In the genomic region with DNA sequence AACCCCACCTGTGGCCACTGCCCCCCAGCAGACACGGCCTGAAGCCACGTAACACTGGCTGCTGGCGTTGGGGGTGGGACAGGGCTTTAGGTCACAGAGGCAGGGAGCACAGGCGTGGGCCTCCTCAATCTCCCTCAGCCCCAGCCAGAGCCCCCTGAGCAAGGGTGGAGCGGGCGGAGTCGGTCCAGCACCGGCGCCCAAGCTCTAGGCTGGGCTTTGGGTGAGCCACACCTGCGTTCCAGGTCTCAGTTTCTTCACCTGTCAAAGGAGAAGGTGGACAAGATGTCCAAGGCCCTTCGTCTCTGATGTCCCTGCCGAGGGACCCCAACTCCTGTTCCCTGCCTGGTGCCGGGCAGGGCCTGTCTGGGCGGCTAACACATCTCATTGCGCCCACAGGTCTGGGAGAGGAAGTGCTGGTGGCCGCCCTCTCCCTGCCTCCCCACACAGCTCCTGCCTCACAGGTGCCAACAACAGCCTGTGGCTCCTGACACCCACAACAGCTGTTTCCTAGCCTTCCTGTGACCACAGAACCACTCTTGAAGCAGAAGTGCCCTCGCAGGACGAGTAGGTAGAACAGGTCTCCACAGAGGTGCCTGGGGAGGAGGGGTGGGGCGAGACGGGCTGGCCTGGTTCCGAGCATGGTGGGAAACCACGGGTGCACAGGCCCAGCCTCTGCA, we compare ENCODE assay signal across 13 cellular contexts. TPM values are rescaled to one million over a fixed set of nuclear protein-coding genes. Genes with fewer than 3 reads are reported as not detected.
A peak's percentile ranks its signal among the peaks of the same experiment; 100 is the strongest.
DNase-seq lines count a peak whose midpoint lies in the region; ATAC-seq, FAIRE-seq and TF ChIP-seq lines count a peak whose summit lies in the region.
"Had no signal": no experiment of that assay in that cellular context is flagged by ENCODE, and none has a peak within 500 bp of the region (broad histone marks: within the 10 kb centered on the region; RNA-seq: fewer than 3 reads in every experiment).

No MANE protein-coding gene starts in this region.

- peak; percentile 64 for DNase-seq in activated CD8-positive, alpha-beta memory T cell treated with anti-CD3 and anti-CD28 coated beads, Interleukin-2, amount 10 ng/mL, durations not matched to agents 7 days and 5 days
- DNase-seq in activated CD8-positive, alpha-beta memory T cell treated with anti-CD3 and anti-CD28 coated beads for 24 hours, result no peak
- DNase-seq in activated naive CD8-positive, alpha-beta T cell treated with anti-CD3 and anti-CD28 coated beads, Interleukin-2, amount 50 U/mL, for 24 hours, result no peak
- peak; percentile 31 for DNase-seq in stimulated activated naive B cell treated with anti-CD40 and anti-IgM and Interleukin-4, amounts not matched to agents 10 μg/mL and 1 μg/mL and 100 μg/mL, for 72 hours
- DNase-seq in iPS-NIHi11 (ENCODE audit: low spot score) (no peak), D721Med (ENCODE audit: insufficient read length, low spot score) (no peak)
- no peak for DNase-seq in stimulated activated CD4-positive, alpha-beta T cell treated with anti-CD3 and anti-CD28 coated beads, Interleukin-4, amount 100 ng/mL, for 24 hours
- DNase-seq: foreskin melanocyte, KG1, NCI-H226, retina had no signal

- peak; percentile 48 for ATAC-seq in activated CD8-positive, alpha-beta memory T cell treated with anti-CD3 and anti-CD28 coated beads, Interleukin-2, amount 10 ng/mL, durations not matched to agents 7 days and 5 days
- peak; percentile 37 for ATAC-seq in activated naive CD8-positive, alpha-beta T cell treated with anti-CD3 and anti-CD28 coated beads, Interleukin-2, amount 50 U/mL, for 24 hours
- ATAC-seq in stimulated activated naive B cell treated with anti-CD40 and anti-IgM and Interleukin-4, amounts not matched to agents 10 μg/mL and 1 μg/mL and 100 μg/mL, for 72 hours (replicated peaks), result peak; percentile 90 to 91

- H3K27me3 Mint-ChIP-seq in activated CD8-positive, alpha-beta memory T cell treated with anti-CD3 and anti-CD28 coated beads, Interleukin-2, amount 10 ng/mL, durations not matched to agents 7 days and 5 days, result no peaks in the 10 kb centered on the region
- no peaks in the 10 kb centered on the region for H3K27me3 Mint-ChIP-seq in IgD-negative memory B cell
- no peaks in the 10 kb centered on the region for H3K27me3 Mint-ChIP-seq in activated naive CD8-positive, alpha-beta T cell treated with anti-CD3 and anti-CD28 coated beads, Interleukin-2, amount 50 U/mL, for 24 hours
- no peaks in the 10 kb centered on the region for H3K27me3 Mint-ChIP-seq in stimulated activated naive B cell treated with anti-CD40 and anti-IgM and Interleukin-4, amounts not matched to agents 10 μg/mL and 1 μg/mL and 100 μg/mL, for 72 hours

- FAIRE-seq in D721Med (lab: Jason Lieb, UNC), result no peak

- no peak for TF ChIP-seq CTCF in D721Med (IDR thresholded peaks at IDR 0.05; ENCODE audit: insufficient read depth, missing control alignments)

- H3K4me1 Mint-ChIP-seq in activated CD8-positive, alpha-beta memory T cell treated with anti-CD3 and anti-CD28 coated beads, Interleukin-2, amount 10 ng/mL, durations not matched to agents 7 days and 5 days, result peaks cover 12% of the 10 kb centered on the region
- peaks cover 13 to 24% (median 14%) of the 10 kb centered on the region in 3 donors for H3K4me1 Mint-ChIP-seq in IgD-negative memory B cell
- H3K4me1 Mint-ChIP-seq in activated naive CD8-positive, alpha-beta T cell treated with anti-CD3 and anti-CD28 coated beads, Interleukin-2, amount 50 U/mL, for 24 hours, result peaks cover 19% of the 10 kb centered on the region
- peaks cover 28 to 32% of the 10 kb centered on the region in 2 donors for H3K4me1 Mint-ChIP-seq in stimulated activated naive B cell treated with anti-CD40 and anti-IgM and Interleukin-4, amounts not matched to agents 10 μg/mL and 1 μg/mL and 100 μg/mL, for 72 hours

- H3K4me3 Mint-ChIP-seq in activated CD8-positive, alpha-beta memory T cell treated with anti-CD3 and anti-CD28 coated beads, Interleukin-2, amount 10 ng/mL, durations not matched to agents 7 days and 5 days, result no peak overlapping the region
- peak overlapping the region; percentile 6 to 91 (median 48) for H3K4me3 Mint-ChIP-seq in IgD-negative memory B cell
- no peak overlapping the region for H3K4me3 Mint-ChIP-seq in activated naive CD8-positive, alpha-beta T cell treated with anti-CD3 and anti-CD28 coated beads, Interleukin-2, amount 50 U/mL, for 24 hours
- H3K4me3 Mint-ChIP-seq in stimulated activated naive B cell treated with anti-CD40 and anti-IgM and Interleukin-4, amounts not matched to agents 10 μg/mL and 1 μg/mL and 100 μg/mL, for 72 hours, result peak overlapping the region; percentile 61 to 66

- peaks cover 10% of the 10 kb centered on the region for H3K9me3 Mint-ChIP-seq in activated CD8-positive, alpha-beta memory T cell treated with anti-CD3 and anti-CD28 coated beads, Interleukin-2, amount 10 ng/mL, durations not matched to agents 7 days and 5 days (ENCODE audit: low read depth)
- H3K9me3 Mint-ChIP-seq in IgD-negative memory B cell, result peaks cover 0 to 3% (median 0%) of the 10 kb centered on the region in 3 donors
- H3K9me3 Mint-ChIP-seq in activated naive CD8-positive, alpha-beta T cell treated with anti-CD3 and anti-CD28 coated beads, Interleukin-2, amount 50 U/mL, for 24 hours, result peaks cover 10% of the 10 kb centered on the region
- H3K9me3 Mint-ChIP-seq in stimulated activated naive B cell treated with anti-CD40 and anti-IgM and Interleukin-4, amounts not matched to agents 10 μg/mL and 1 μg/mL and 100 μg/mL, for 72 hours, result peaks cover 7 to 11% of the 10 kb centered on the region in 2 donors

- CTCF ChIA-PET in activated CD8-positive, alpha-beta memory T cell treated with anti-CD3 and anti-CD28 coated beads, Interleukin-2, amount 10 ng/mL, durations not matched to agents 7 days and 5 days (lab: Charles Lee), result interaction anchor here (1.0 kb wide), 1 partner anchor 12 kb away, joined by 3 read pairs; no protein-coding TSS in a partner anchor

- H3K36me3 Mint-ChIP-seq in activated CD8-positive, alpha-beta memory T cell treated with anti-CD3 and anti-CD28 coated beads, Interleukin-2, amount 10 ng/mL, durations not matched to agents 7 days and 5 days, result peaks cover 14% of the 10 kb centered on the region
- H3K36me3 Mint-ChIP-seq in IgD-negative memory B cell, result peaks cover 6% of the 10 kb centered on the region
- H3K36me3 Mint-ChIP-seq in activated naive CD8-positive, alpha-beta T cell treated with anti-CD3 and anti-CD28 coated beads, Interleukin-2, amount 50 U/mL, for 24 hours (ENCODE audit: low read depth), result peaks cover 19% of the 10 kb centered on the region
- H3K36me3 Mint-ChIP-seq in stimulated activated naive B cell treated with anti-CD40 and anti-IgM and Interleukin-4, amounts not matched to agents 10 μg/mL and 1 μg/mL and 100 μg/mL, for 72 hours, result peaks cover 49 to 50% of the 10 kb centered on the region in 2 donors

- no peak overlapping the region for H3K27ac Mint-ChIP-seq in activated CD8-positive, alpha-beta memory T cell treated with anti-CD3 and anti-CD28 coated beads, Interleukin-2, amount 10 ng/mL, durations not matched to agents 7 days and 5 days
- H3K27ac Mint-ChIP-seq in IgD-negative memory B cell, result peak overlapping the region; percentile 56 to 95 (median 80)
- no peak overlapping the region for H3K27ac Mint-ChIP-seq in activated naive CD8-positive, alpha-beta T cell treated with anti-CD3 and anti-CD28 coated beads, Interleukin-2, amount 50 U/mL, for 24 hours
- no peak overlapping the region for H3K27ac Mint-ChIP-seq in stimulated activated naive B cell treated with anti-CD40 and anti-IgM and Interleukin-4, amounts not matched to agents 10 μg/mL and 1 μg/mL and 100 μg/mL, for 72 hours

RNA-seq across cellular contexts. Expression of a gene that starts 12.0 kb away (rescaled TPM):
- 1 to 10 TPM; 4.7 to 4.8 TPM for total RNA-seq in activated CD8-positive, alpha-beta memory T cell treated with anti-CD3 and anti-CD28 coated beads, Interleukin-2, amount 10 ng/mL, durations not matched to agents 7 days and 5 days
- 6.8 TPM for polyA plus RNA-seq in IgD-negative memory B cell

RNA-seq across cellular contexts. Expression of a gene that starts 40.6 kb away (rescaled TPM):
- total RNA-seq in activated CD8-positive, alpha-beta memory T cell treated with anti-CD3 and anti-CD28 coated beads, Interleukin-2, amount 10 ng/mL, durations not matched to agents 7 days and 5 days, result not detected
- polyA plus RNA-seq in IgD-negative memory B cell, result 0.79 TPM
- total RNA-seq: lung microvascular endothelial cell had no signal

RNA-seq across cellular contexts. Expression of a gene that starts 54.2 kb away (rescaled TPM):
- 10 to 100 TPM in 1 of 2 experiments, 1 to 10 TPM in 1; 9.7 to 10.4 TPM for total RNA-seq in activated CD8-positive, alpha-beta memory T cell treated with anti-CD3 and anti-CD28 coated beads, Interleukin-2, amount 10 ng/mL, durations not matched to agents 7 days and 5 days
- 123 TPM for polyA plus RNA-seq in IgD-negative memory B cell

Comparison
In these comparisons a context has a peak if more than half of its experiments do, and no peak if none do; other contexts are left out.
1. DNase-seq: peak in activated CD8-positive, alpha-beta memory T cell treated with anti-CD3 and anti-CD28 coated beads, Interleukin-2, amount 10 ng/mL, durations not matched to agents 7 days and 5 days (single experiment) and stimulated activated naive B cell treated with anti-CD40 and anti-IgM and Interleukin-4, amounts not matched to agents 10 μg/mL and 1 μg/mL and 100 μg/mL, for 72 hours (single experiment); none in activated CD8-positive, alpha-beta memory T cell treated with anti-CD3 and anti-CD28 coated beads for 24 hours (single experiment), activated naive CD8-positive, alpha-beta T cell treated with anti-CD3 and anti-CD28 coated beads, Interleukin-2, amount 50 U/mL, for 24 hours (single experiment), iPS-NIHi11 (single experiment), stimulated activated CD4-positive, alpha-beta T cell treated with anti-CD3 and anti-CD28 coated beads, Interleukin-4, amount 100 ng/mL, for 24 hours (single experiment) and D721Med (single experiment).
2. ATAC-seq: peak in every context shown above with its lines; median percentile 90 in stimulated activated naive B cell treated with anti-CD40 and anti-IgM and Interleukin-4, amounts not matched to agents 10 μg/mL and 1 μg/mL and 100 μg/mL, for 72 hours; 48 in activated CD8-positive, alpha-beta memory T cell treated with anti-CD3 and anti-CD28 coated beads, Interleukin-2, amount 10 ng/mL, durations not matched to agents 7 days and 5 days; 37 in activated naive CD8-positive, alpha-beta T cell treated with anti-CD3 and anti-CD28 coated beads, Interleukin-2, amount 50 U/mL, for 24 hours.
3. H3K27ac Mint-ChIP-seq: peak in IgD-negative memory B cell (3 of 3); none in activated CD8-positive, alpha-beta memory T cell treated with anti-CD3 and anti-CD28 coated beads, Interleukin-2, amount 10 ng/mL, durations not matched to agents 7 days and 5 days (single experiment), activated naive CD8-positive, alpha-beta T cell treated with anti-CD3 and anti-CD28 coated beads, Interleukin-2, amount 50 U/mL, for 24 hours (single experiment) and stimulated activated naive B cell treated with anti-CD40 and anti-IgM and Interleukin-4, amounts not matched to agents 10 μg/mL and 1 μg/mL and 100 μg/mL, for 72 hours (single experiment).
4. H3K4me3 Mint-ChIP-seq: peak in IgD-negative memory B cell (4 of 4) and stimulated activated naive B cell treated with anti-CD40 and anti-IgM and Interleukin-4, amounts not matched to agents 10 μg/mL and 1 μg/mL and 100 μg/mL, for 72 hours (2 of 2); none in activated CD8-positive, alpha-beta memory T cell treated with anti-CD3 and anti-CD28 coated beads, Interleukin-2, amount 10 ng/mL, durations not matched to agents 7 days and 5 days (single experiment) and activated naive CD8-positive, alpha-beta T cell treated with anti-CD3 and anti-CD28 coated beads, Interleukin-2, amount 50 U/mL, for 24 hours (single experiment).